1 cellular context compared by ENCODE assay signal in the genomic region with DNA sequence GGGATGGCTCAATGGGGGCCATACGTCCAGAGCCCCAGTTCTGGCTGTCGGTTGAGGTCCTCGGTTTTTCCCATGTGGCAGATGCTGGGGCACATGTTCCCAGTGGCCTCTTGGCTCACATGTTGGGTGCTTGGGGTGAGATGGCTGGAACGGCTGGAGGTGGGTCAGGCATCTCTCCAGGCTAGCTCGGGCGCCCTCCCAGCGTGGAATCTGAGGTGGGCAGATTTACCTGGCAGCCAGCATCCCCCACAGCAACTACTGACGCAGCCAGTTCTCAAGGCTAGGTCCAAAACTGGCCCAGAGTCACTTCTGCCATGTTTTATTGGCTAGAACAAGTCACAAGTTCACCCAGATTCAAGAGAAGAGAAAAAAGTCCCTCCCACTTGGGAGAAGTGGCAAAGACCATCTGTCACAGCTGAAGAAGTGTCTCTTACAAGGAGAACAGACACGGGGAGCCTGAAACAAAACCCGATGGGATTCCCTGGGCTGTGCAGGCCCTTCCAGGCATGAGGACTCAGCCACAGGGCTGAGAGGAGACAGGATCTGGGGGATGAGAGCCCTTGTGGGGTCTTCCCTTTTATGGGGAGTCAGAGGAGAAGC.
TF ChIP-seq lines count a peak whose summit lies in the region.

No MANE protein-coding gene starts in this region.

TF ChIP-seq in HepG2, 621 proteins besides CTCF, POLR2A, EP300 and RAD21:
- TF ChIP-seq, protein P1, sequence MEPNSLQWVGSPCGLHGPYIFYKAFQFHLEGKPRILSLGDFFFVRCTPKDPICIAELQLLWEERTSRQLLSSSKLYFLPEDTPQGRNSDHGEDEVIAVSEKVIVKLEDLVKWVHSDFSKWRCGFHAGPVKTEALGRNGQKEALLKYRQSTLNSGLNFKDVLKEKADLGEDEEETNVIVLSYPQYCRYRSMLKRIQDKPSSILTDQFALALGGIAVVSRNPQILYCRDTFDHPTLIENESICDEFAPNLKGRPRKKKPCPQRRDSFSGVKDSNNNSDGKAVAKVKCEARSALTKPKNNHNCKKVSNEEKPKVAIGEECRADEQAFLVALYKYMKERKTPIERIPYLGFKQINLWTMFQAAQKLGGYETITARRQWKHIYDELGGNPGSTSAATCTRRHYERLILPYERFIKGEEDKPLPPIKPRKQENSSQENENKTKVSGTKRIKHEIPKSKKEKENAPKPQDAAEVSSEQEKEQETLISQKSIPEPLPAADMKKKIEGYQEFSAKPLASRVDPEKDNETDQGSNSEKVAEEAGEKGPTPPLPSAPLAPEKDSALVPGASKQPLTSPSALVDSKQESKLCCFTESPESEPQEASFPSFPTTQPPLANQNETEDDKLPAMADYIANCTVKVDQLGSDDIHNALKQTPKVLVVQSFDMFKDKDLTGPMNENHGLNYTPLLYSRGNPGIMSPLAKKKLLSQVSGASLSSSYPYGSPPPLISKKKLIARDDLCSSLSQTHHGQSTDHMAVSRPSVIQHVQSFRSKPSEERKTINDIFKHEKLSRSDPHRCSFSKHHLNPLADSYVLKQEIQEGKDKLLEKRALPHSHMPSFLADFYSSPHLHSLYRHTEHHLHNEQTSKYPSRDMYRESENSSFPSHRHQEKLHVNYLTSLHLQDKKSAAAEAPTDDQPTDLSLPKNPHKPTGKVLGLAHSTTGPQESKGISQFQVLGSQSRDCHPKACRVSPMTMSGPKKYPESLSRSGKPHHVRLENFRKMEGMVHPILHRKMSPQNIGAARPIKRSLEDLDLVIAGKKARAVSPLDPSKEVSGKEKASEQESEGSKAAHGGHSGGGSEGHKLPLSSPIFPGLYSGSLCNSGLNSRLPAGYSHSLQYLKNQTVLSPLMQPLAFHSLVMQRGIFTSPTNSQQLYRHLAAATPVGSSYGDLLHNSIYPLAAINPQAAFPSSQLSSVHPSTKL (CRISPR knock-in tag; IDR thresholded peaks at IDR 0.05): no peak
- no peak for TF ChIP-seq ZNF3 (CRISPR knock-in tag; IDR thresholded peaks at IDR 0.05)
- TF ChIP-seq, protein P2, sequence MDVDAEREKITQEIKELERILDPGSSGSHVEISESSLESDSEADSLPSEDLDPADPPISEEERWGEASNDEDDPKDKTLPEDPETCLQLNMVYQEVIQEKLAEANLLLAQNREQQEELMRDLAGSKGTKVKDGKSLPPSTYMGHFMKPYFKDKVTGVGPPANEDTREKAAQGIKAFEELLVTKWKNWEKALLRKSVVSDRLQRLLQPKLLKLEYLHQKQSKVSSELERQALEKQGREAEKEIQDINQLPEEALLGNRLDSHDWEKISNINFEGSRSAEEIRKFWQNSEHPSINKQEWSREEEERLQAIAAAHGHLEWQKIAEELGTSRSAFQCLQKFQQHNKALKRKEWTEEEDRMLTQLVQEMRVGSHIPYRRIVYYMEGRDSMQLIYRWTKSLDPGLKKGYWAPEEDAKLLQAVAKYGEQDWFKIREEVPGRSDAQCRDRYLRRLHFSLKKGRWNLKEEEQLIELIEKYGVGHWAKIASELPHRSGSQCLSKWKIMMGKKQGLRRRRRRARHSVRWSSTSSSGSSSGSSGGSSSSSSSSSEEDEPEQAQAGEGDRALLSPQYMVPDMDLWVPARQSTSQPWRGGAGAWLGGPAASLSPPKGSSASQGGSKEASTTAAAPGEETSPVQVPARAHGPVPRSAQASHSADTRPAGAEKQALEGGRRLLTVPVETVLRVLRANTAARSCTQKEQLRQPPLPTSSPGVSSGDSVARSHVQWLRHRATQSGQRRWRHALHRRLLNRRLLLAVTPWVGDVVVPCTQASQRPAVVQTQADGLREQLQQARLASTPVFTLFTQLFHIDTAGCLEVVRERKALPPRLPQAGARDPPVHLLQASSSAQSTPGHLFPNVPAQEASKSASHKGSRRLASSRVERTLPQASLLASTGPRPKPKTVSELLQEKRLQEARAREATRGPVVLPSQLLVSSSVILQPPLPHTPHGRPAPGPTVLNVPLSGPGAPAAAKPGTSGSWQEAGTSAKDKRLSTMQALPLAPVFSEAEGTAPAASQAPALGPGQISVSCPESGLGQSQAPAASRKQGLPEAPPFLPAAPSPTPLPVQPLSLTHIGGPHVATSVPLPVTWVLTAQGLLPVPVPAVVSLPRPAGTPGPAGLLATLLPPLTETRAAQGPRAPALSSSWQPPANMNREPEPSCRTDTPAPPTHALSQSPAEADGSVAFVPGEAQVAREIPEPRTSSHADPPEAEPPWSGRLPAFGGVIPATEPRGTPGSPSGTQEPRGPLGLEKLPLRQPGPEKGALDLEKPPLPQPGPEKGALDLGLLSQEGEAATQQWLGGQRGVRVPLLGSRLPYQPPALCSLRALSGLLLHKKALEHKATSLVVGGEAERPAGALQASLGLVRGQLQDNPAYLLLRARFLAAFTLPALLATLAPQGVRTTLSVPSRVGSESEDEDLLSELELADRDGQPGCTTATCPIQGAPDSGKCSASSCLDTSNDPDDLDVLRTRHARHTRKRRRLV (CRISPR knock-in tag; IDR thresholded peaks at IDR 0.05): no peak
- no peak for TF ChIP-seq ATF7-NPFF (CRISPR knock-in tag; IDR thresholded peaks at IDR 0.05; ENCODE audit: low read depth)
- TF ChIP-seq RFX5 (IDR thresholded peaks at IDR 0.05; ENCODE audit: low read depth, low read length): peak; percentile 93
- TF ChIP-seq, protein P3, sequence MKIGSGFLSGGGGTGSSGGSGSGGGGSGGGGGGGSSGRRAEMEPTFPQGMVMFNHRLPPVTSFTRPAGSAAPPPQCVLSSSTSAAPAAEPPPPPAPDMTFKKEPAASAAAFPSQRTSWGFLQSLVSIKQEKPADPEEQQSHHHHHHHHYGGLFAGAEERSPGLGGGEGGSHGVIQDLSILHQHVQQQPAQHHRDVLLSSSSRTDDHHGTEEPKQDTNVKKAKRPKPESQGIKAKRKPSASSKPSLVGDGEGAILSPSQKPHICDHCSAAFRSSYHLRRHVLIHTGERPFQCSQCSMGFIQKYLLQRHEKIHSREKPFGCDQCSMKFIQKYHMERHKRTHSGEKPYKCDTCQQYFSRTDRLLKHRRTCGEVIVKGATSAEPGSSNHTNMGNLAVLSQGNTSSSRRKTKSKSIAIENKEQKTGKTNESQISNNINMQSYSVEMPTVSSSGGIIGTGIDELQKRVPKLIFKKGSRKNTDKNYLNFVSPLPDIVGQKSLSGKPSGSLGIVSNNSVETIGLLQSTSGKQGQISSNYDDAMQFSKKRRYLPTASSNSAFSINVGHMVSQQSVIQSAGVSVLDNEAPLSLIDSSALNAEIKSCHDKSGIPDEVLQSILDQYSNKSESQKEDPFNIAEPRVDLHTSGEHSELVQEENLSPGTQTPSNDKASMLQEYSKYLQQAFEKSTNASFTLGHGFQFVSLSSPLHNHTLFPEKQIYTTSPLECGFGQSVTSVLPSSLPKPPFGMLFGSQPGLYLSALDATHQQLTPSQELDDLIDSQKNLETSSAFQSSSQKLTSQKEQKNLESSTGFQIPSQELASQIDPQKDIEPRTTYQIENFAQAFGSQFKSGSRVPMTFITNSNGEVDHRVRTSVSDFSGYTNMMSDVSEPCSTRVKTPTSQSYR (CRISPR knock-in tag; IDR thresholded peaks at IDR 0.05; ENCODE audit: borderline replicate concordance): no peak
- TF ChIP-seq NCOA1 (CRISPR knock-in tag; IDR thresholded peaks at IDR 0.05): no peak
- TF ChIP-seq RFX1 (IDR thresholded peaks at IDR 0.05): no peak
- no peak for TF ChIP-seq WIZ (CRISPR knock-in tag; IDR thresholded peaks at IDR 0.05)
TF ChIP-seq in HepG2: peak in this region for 1.
